Comparison of ENCODE assay signal across 29 cellular contexts in the genomic region with DNA sequence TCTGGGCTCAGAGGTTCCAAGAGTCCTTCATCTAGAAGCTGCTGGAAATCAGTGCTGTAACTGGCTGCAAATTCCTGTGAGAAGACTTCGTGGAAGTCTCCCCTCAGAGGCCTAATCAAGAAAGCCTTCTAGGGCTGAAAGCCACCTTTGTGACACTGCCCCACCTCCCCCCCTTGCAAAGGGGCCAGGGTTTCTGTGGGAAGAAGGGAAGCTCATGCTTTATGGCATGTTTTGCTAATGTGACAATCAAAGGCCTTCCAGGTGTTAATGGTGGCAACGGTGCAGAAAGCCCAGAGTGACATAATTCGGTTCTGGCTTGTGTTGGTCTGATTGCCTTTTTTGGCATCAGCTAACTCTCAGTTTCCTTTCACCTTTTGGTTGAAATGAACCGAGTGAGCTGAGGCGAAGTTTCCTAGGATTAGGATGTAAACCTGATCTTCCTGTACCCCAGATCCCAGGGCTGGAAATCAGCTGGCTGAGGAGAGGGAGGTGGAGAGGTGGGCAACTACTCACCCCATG.
DNase-seq lines count a peak whose midpoint lies in the region; ATAC-seq, FAIRE-seq and TF ChIP-seq lines count a peak whose summit lies in the region.
"Had no signal": no experiment of that assay in that cellular context is flagged by ENCODE, and none has a peak within 500 bp of the region (broad histone marks: within the 10 kb centered on the region; RNA-seq: fewer than 3 reads in every experiment).

No MANE protein-coding gene starts in this region.

- H3K9me3 ChIP-seq in CD4-positive, CD25-positive, alpha-beta regulatory T cell (ENCODE audit: control insufficient read depth in 2 of 2, low read length in 2 of 2): no peaks in the 10 kb centered on the region
- H3K9me3 ChIP-seq in SU-DHL-6 (ENCODE audit: insufficient read depth, low read length): no peaks in the 10 kb centered on the region
- H3K9me3 ChIP-seq in naive thymus-derived CD4-positive, alpha-beta T cell (ENCODE audit: control insufficient read depth in 2 of 3, low read length in 3 of 3): no peaks in the 10 kb centered on the region
- H3K9me3 ChIP-seq: BE2C, Caco-2, Peyer's patch had no signal

- ATAC-seq in CD4-positive, CD25-positive, alpha-beta regulatory T cell (ENCODE audit: low read depth in 2 of 2): no peak
- ATAC-seq in GM18868 (IDR thresholded peaks at IDR 0.05; ENCODE audit: unreplicated experiment) (peak; percentile 33), GM21723 (IDR thresholded peaks at IDR 0.05; ENCODE audit: unreplicated experiment) (no peak), GM21515 (IDR thresholded peaks at IDR 0.05; ENCODE audit: unreplicated experiment) (no peak)
- no peak for ATAC-seq in naive thymus-derived CD4-positive, alpha-beta T cell
- ATAC-seq: HepG2, SK-N-SH treated with all-trans-retinoic acid at 6 μM for 48 hours, T-cell had no signal

- TF ChIP-seq CTCF in SU-DHL-6 (IDR thresholded peaks at IDR 0.05; ENCODE audit: insufficient read depth, low read length, poor library complexity, severe bottlenecking): no peak

- H3K36me3 Mint-ChIP-seq in CD4-positive, CD25-positive, alpha-beta regulatory T cell: no peaks in the 10 kb centered on the region
- peaks cover 0 to 9% (median 0%) of the 10 kb centered on the region in 5 donors for H3K36me3 Mint-ChIP-seq in naive thymus-derived CD4-positive, alpha-beta T cell
- H3K36me3 Mint-ChIP-seq: CD4-positive, alpha-beta memory T cell; T-cell had no signal

- no peaks in the 10 kb centered on the region for H3K36me3 ChIP-seq in CD4-positive, CD25-positive, alpha-beta regulatory T cell (ENCODE audit: control insufficient read depth, insufficient read depth, low read length)
- H3K36me3 ChIP-seq in SU-DHL-6 (ENCODE audit: low read length): no peaks in the 10 kb centered on the region
- H3K36me3 ChIP-seq in naive thymus-derived CD4-positive, alpha-beta T cell (ENCODE audit: control insufficient read depth in 2 of 3, insufficient read depth in 3 of 3, low read length in 3 of 3): no peaks in the 10 kb centered on the region
- H3K36me3 ChIP-seq: BE2C, Peyer's patch had no signal

- H3K27ac Mint-ChIP-seq in CD4-positive, CD25-positive, alpha-beta regulatory T cell: peak overlapping the region in 2 of 3 donors; percentile 33 to 64
- H3K27ac Mint-ChIP-seq in naive thymus-derived CD4-positive, alpha-beta T cell: peak overlapping the region in 5 of 9 donors; percentile 36 to 77 (median 63)
- H3K27ac Mint-ChIP-seq: HFFc6 had no signal

- CTCF ChIA-PET in naive thymus-derived CD4-positive, alpha-beta T cell (lab: Charles Lee): no interaction called here

- POLR2A ChIA-PET in naive thymus-derived CD4-positive, alpha-beta T cell (lab: Charles Lee): interaction anchor here (0.6 to 1.3 kb wide), 2 partner anchors 11 to 192 kb away, joined by 3 to 6 read pairs; no protein-coding TSS in a partner anchor

- peaks cover 24 to 50% (median 35%) of the 10 kb centered on the region in 4 donors for H3K4me1 Mint-ChIP-seq in CD4-positive, CD25-positive, alpha-beta regulatory T cell
- H3K4me1 Mint-ChIP-seq in naive thymus-derived CD4-positive, alpha-beta T cell: peaks cover 21 to 70% (median 40%) of the 10 kb centered on the region in 7 donors

- H3F3A ChIP-seq in SU-DHL-6 (ENCODE audit: insufficient read depth): peaks cover 20% of the 10 kb centered on the region

- peaks cover 0 to 5% (median 0%) of the 10 kb centered on the region in 7 donors for H3K9me3 Mint-ChIP-seq in CD4-positive, CD25-positive, alpha-beta regulatory T cell
- H3K9me3 Mint-ChIP-seq in naive thymus-derived CD4-positive, alpha-beta T cell: peaks cover 0 to 8% (median 0%) of the 10 kb centered on the region in 11 donors
- H3K9me3 Mint-ChIP-seq: HFFc6, T-cell had no signal

- H3K27me3 Mint-ChIP-seq in CD4-positive, CD25-positive, alpha-beta regulatory T cell: no peaks in the 10 kb centered on the region
- H3K27me3 Mint-ChIP-seq in naive thymus-derived CD4-positive, alpha-beta T cell: peaks cover 0 to 7% (median 0%) of the 10 kb centered on the region in 5 donors
- H3K27me3 Mint-ChIP-seq: CD4-positive, alpha-beta memory T cell; T-cell had no signal

- H3K4me1 ChIP-seq in CD4-positive, CD25-positive, alpha-beta regulatory T cell (ENCODE audit: control insufficient read depth, insufficient read depth, low read length, poor library complexity, severe bottlenecking): peaks cover 13% of the 10 kb centered on the region
- peaks cover 6 to 32% of the 10 kb centered on the region in 2 donors for H3K4me1 ChIP-seq in naive thymus-derived CD4-positive, alpha-beta T cell (ENCODE audit: control insufficient read depth in 2 of 2, insufficient read depth in 2 of 2, low read length in 2 of 2)
- H3K4me1 ChIP-seq: Caco-2, Peyer's patch had no signal

- H3K27ac ChIP-seq in CD4-positive, CD25-positive, alpha-beta regulatory T cell (ENCODE audit: insufficient read depth, low read length, poor library complexity, severe bottlenecking): no peak overlapping the region
- no peak overlapping the region; the same call in 1 of the 2 replicates for H3K27ac ChIP-seq in SU-DHL-6 (ENCODE audit: low read depth, low read length)
- no peak overlapping the region for H3K27ac ChIP-seq in naive thymus-derived CD4-positive, alpha-beta T cell (ENCODE audit: low read depth, low read length)
- H3K27ac ChIP-seq: Peyer's patch had no signal

- intact Hi-C loops in naive thymus-derived CD4-positive, alpha-beta T cell (cut with micrococcal nuclease): loop anchor here in 1 of 2 donors (2.0 kb wide), 1 partner anchor 17 kb away; no protein-coding TSS in a partner anchor

- no peak for FAIRE-seq in GM19239 (lab: Jason Lieb, UNC)
- FAIRE-seq: A204.1, G401.6, HepG2 had no signal

- no peak overlapping the region for H2AFZ ChIP-seq in SU-DHL-6 (ENCODE audit: low read depth, low read length, severe bottlenecking)

- H4K20me1 ChIP-seq in SU-DHL-6 (ENCODE audit: low read depth, low read length): no peaks in the 10 kb centered on the region

- H3K9ac ChIP-seq in SU-DHL-6 (ENCODE audit: low read length): 0 out of 2 replicates have a peak overlapping the region, but pooled peaks have one; percentile 17

- no peaks in the 10 kb centered on the region for H3K9me2 ChIP-seq in SU-DHL-6 (replicated peaks; ENCODE audit: insufficient read depth, low read length)

- peak overlapping the region; percentile 41 for H3K4me2 ChIP-seq in SU-DHL-6 (ENCODE audit: low read depth, low read length, poor library complexity, severe bottlenecking)

- no peak overlapping the region for H3K4me3 ChIP-seq in CD4-positive, CD25-positive, alpha-beta regulatory T cell (ENCODE audit: low read depth, low read length)
- no peak overlapping the region for H3K4me3 ChIP-seq in SU-DHL-6 (ENCODE audit: insufficient read depth, low read length, poor library complexity, severe bottlenecking)
- no peak overlapping the region for H3K4me3 ChIP-seq in naive thymus-derived CD4-positive, alpha-beta T cell (ENCODE audit: low read length)
- H3K4me3 ChIP-seq: Peyer's patch had no signal

- DNase-seq in CD4-positive, CD25-positive, alpha-beta regulatory T cell: no peak
- DNase-seq in naive thymus-derived CD4-positive, alpha-beta T cell: no peak
- DNase-seq in NCI-H2029 treated with DMSO at 0.1 percent for 48 hours (lab: John Stamatoyannopoulos, UW) (no peak), GM19239 (ENCODE audit: insufficient read length, low spot score) (no peak)
- DNase-seq: BE2C; Caco-2; CD4-positive, alpha-beta memory T cell; DMS 273 treated with DMSO at 0.1 percent for 48 hours; DND-41; H7; HFFc6; KBM-7; NCI-H1092; NCI-H1436 treated with DMSO at 0.1 percent for 48 hours; NCI-H1930; NCI-H226; NCI-H510A treated with DMSO at 0.1 percent for 48 hours; NCI-H748 treated with DMSO at 0.1 percent for 48 hours; NK-92 treated with Interleukin-12 subunit alpha and Interleukin-12 subunit beta, amount 100 ng/mL, for 24 hours; Peyer's patch; T-cell had no signal

- no peaks in the 10 kb centered on the region for H3K79me2 ChIP-seq in SU-DHL-6 (ENCODE audit: insufficient read depth, low read length)

- H3K4me3 Mint-ChIP-seq in CD4-positive, CD25-positive, alpha-beta regulatory T cell: no peak overlapping the region
- H3K4me3 Mint-ChIP-seq in naive thymus-derived CD4-positive, alpha-beta T cell: peak overlapping the region in 5 of 10 donors; percentile 1 to 80 (median 48)
- H3K4me3 Mint-ChIP-seq: CD4-positive, alpha-beta memory T cell; HFFc6 had no signal

- no peaks in the 10 kb centered on the region for H3K27me3 ChIP-seq in CD4-positive, CD25-positive, alpha-beta regulatory T cell (ENCODE audit: control insufficient read depth, insufficient read depth, low read length)
- H3K27me3 ChIP-seq in SU-DHL-6 (ENCODE audit: low read length): no peaks in the 10 kb centered on the region
- H3K27me3 ChIP-seq in naive thymus-derived CD4-positive, alpha-beta T cell (ENCODE audit: control insufficient read depth in 2 of 2, insufficient read depth in 2 of 2, low read length in 2 of 2): no peaks in the 10 kb centered on the region
- H3K27me3 ChIP-seq: BE2C, Peyer's patch had no signal
